Comparison of ENCODE assay signal across 29 cellular contexts in the genomic region with DNA sequence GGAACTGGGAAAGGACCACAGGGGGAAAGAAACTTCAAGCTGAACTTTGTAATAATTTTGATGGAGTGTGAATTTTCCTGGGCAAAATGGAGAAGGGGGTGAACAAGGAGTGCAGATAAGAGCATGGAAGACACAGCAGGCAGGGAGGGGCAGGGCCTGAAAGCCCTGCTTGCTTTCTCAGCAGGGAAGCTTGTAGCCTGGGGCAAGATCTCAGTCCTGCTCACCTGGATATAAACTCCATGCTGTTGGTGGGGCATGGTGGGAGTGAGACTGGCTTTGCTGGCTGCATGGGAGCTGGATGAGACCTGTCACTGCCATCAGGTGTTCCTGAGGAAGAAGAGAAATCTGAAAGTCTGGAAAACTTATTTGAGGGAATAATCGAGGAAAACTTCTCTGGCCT.
"Had no signal": no experiment of that assay in that cellular context is flagged by ENCODE, and none has a peak within 500 bp of the region (broad histone marks: within the 10 kb centered on the region; RNA-seq: fewer than 3 reads in every experiment).

No MANE protein-coding gene starts in this region.

- H3K4me3 Mint-ChIP-seq: activated naive CD8-positive, alpha-beta T cell; naive B cell; nephron progenitor cell; stimulated activated memory B cell treated with anti-CD40 and anti-IgM and Interleukin-4, amounts not matched to agents 10 μg/mL and 1 μg/mL and 100 μg/mL, for 72 hours; stimulated activated naive CD8-positive, alpha-beta T cell treated with anti-CD3 and anti-CD28 coated beads, Interleukin-15, amount 100 ng/mL, for 72 hours had no signal

- H3K36me3 Mint-ChIP-seq: activated naive CD8-positive, alpha-beta T cell had no signal

- H3K4me3 ChIP-seq: body of pancreas, pancreas, prostate gland, sigmoid colon, smooth muscle cell, upper lobe of right lung had no signal

- H3K4me1 ChIP-seq: body of pancreas, pancreas, prostate gland, sigmoid colon, upper lobe of right lung had no signal

- ATAC-seq: body of pancreas; left ventricle myocardium superior; pancreas; stimulated activated memory B cell treated with anti-CD40 and anti-IgM and Interleukin-4, amounts not matched to agents 10 μg/mL and 1 μg/mL and 100 μg/mL, for 72 hours; stimulated activated naive CD8-positive, alpha-beta T cell treated with anti-CD3 and anti-CD28 coated beads, Interleukin-15, amount 100 ng/mL, for 72 hours; upper lobe of right lung had no signal

- H3K4me1 Mint-ChIP-seq: naive B cell; stimulated activated memory B cell treated with anti-CD40 and anti-IgM and Interleukin-4, amounts not matched to agents 10 μg/mL and 1 μg/mL and 100 μg/mL, for 72 hours; stimulated activated naive CD8-positive, alpha-beta T cell treated with anti-CD3 and anti-CD28 coated beads, Interleukin-15, amount 100 ng/mL, for 72 hours had no signal

- FAIRE-seq: colon, endometrium, frontal cortex, islet of Langerhans, pancreas had no signal

- H3K27me3 ChIP-seq: body of pancreas, neutrophil, pancreas, sigmoid colon, upper lobe of right lung had no signal

- H3K36me3 ChIP-seq: neutrophil, pancreas, prostate gland, sigmoid colon, upper lobe of right lung had no signal

- H3K27me3 Mint-ChIP-seq: activated naive CD8-positive, alpha-beta T cell; stimulated activated memory B cell treated with anti-CD40 and anti-IgM and Interleukin-4, amounts not matched to agents 10 μg/mL and 1 μg/mL and 100 μg/mL, for 72 hours; stimulated activated naive CD8-positive, alpha-beta T cell treated with anti-CD3 and anti-CD28 coated beads, Interleukin-15, amount 100 ng/mL, for 72 hours had no signal

- H3K4me2 ChIP-seq: smooth muscle cell had no signal

- H3K9me3 ChIP-seq: body of pancreas, neutrophil, pancreas, prostate gland, sigmoid colon, upper lobe of right lung had no signal

- H3K27ac ChIP-seq: body of pancreas, neutrophil, pancreas, prostate gland, sigmoid colon, upper lobe of right lung had no signal

- H3K27ac Mint-ChIP-seq: activated naive CD8-positive, alpha-beta T cell; naive B cell; nephron progenitor cell; stimulated activated memory B cell treated with anti-CD40 and anti-IgM and Interleukin-4, amounts not matched to agents 10 μg/mL and 1 μg/mL and 100 μg/mL, for 72 hours; stimulated activated naive CD8-positive, alpha-beta T cell treated with anti-CD3 and anti-CD28 coated beads, Interleukin-15, amount 100 ng/mL, for 72 hours had no signal

- DNase-seq: activated CD4-positive, alpha-beta T cell treated with anti-CD3 and anti-CD28 coated beads for 4 hours; activated CD4-positive, alpha-beta T cell treated with anti-CD3 and anti-CD28 coated beads, Interleukin-2, amount 50 U/mL, for 4 hours; activated effector memory CD4-positive, alpha-beta T cell treated with Interleukin-2 at 50 U/mL for 16 hours; activated naive CD4-positive, alpha-beta T cell treated with Interleukin-2 at 50 U/mL for 16 hours; anterior cingulate cortex; body of pancreas; dermis blood vessel endothelial cell; effector CD4-positive, alpha-beta T cell; left ventricle myocardium superior; naive B cell; nephron progenitor cell; pancreas; retina; sigmoid colon; stimulated activated CD4-positive, alpha-beta T cell treated with anti-CD3 and anti-CD28 coated beads, Interleukin-1b, Interleukin-23, amount 100 ng/mL, for 48 hours; stimulated activated CD4-positive, alpha-beta T cell treated with anti-CD3 and anti-CD28 coated beads, Interleukin-4, amount 100 ng/mL, for 4 hours; stimulated activated CD8-positive, alpha-beta memory T cell treated with anti-CD3 and anti-CD28 coated beads, Interleukin-4, amount 100 ng/mL, for 48 hours; stimulated activated naive CD8-positive, alpha-beta T cell treated with anti-CD3 and anti-CD28 coated beads, Interleukin-15, amount 100 ng/mL, for 72 hours; substantia nigra; upper lobe of right lung had no signal
